9 cellular contexts compared by ENCODE assay signal in the genomic region with DNA sequence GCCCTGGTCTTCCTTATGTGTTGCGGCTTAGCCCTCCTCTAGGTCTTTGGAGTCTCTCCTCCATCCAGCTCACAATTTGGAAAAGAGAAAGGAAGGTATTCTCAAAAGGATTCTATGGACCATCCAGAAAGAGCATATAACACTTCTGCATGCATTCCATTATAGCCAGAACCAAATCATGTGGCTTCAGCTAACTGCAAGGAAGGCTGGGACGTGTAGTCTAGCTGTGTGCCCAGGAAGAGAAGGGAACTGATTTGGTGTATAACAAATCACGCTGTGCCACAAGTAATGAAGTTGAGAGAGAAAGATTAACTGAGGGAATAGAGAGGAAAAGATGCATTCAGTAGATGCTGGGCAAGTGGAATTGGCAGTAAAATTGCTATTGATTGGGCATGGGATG. TPM values are rescaled to one million over a fixed set of nuclear protein-coding genes. Genes with fewer than 3 reads are reported as not detected.
"Had no signal": no experiment of that assay in that cellular context is flagged by ENCODE, and none has a peak within 500 bp of the region (broad histone marks: within the 10 kb centered on the region; RNA-seq: fewer than 3 reads in every experiment).

No MANE protein-coding gene starts in this region.

- H3K4me1 ChIP-seq: HAP-1 had no signal

- H3K4me3 ChIP-seq: GM23248, HAP-1 had no signal

- H3K27ac ChIP-seq: GM23248 had no signal

- H3K27ac Mint-ChIP-seq: HFFc6 had no signal

- DNase-seq: GM23248, GOT3, H7, H9, HCEC 1CT, HFFc6 had no signal

- H3K9me3 ChIP-seq: HAP-1 had no signal

- H3K36me3 ChIP-seq: HAP-1 had no signal

- ATAC-seq: HCT116 had no signal

- H3K4me3 Mint-ChIP-seq: H9, HFFc6 had no signal

- H2AFZ ChIP-seq: GM23248 had no signal

RNA-seq across cellular contexts. Expression of a gene that starts 43.7 kb away (rescaled TPM):
- total RNA-seq: GM23248, H4, HFFc6 had no signal
- polyA plus RNA-seq: GM23248 had no signal
